3 cellular contexts compared by ENCODE assay signal in genomic region chr16:64717871-64718270, GRCh38.
TF ChIP-seq lines count a peak whose summit lies in the region.

No MANE protein-coding gene starts in this region.

TF ChIP-seq in SK-N-SH, 30 proteins besides CTCF, POLR2A, EP300 and RAD21 (continued from another document):
- TF ChIP-seq ZBTB33 (IDR thresholded peaks at IDR 0.05; ENCODE audit: borderline replicate concordance, low read depth) (no peak), TAF1 (IDR thresholded peaks at IDR 0.05; ENCODE audit: borderline replicate concordance, low read depth, low read length) (no peak), RFX5 (IDR thresholded peaks at IDR 0.05; ENCODE audit: low read length) (no peak), NRF1 (IDR thresholded peaks at IDR 0.05; ENCODE audit: low read depth, low read length) (no peak), REST (IDR thresholded peaks at IDR 0.05; ENCODE audit: low read depth, low read length) (no peak), GABPA (IDR thresholded peaks at IDR 0.05; ENCODE audit: low read depth) (no peak), MEF2A (IDR thresholded peaks at IDR 0.05; ENCODE audit: borderline replicate concordance, low read depth) (no peak), EZH2phosphoT487 (IDR thresholded peaks at IDR 0.05; ENCODE audit: borderline replicate concordance, low read depth) (no peak), FOXM1 (IDR thresholded peaks at IDR 0.05; ENCODE audit: low read depth) (no peak), USF2 (IDR thresholded peaks at IDR 0.05; ENCODE audit: borderline replicate concordance, low read depth, low read length) (no peak), JUND (IDR thresholded peaks at IDR 0.05) (no peak)

TF ChIP-seq in SK-N-SH treated with all-trans-retinoic acid at 6 μM for 48 hours, 23 proteins besides CTCF, POLR2A, EP300 and RAD21 (continued from another document):
- TF ChIP-seq BACH2 (CRISPR knock-in tag; IDR thresholded peaks at IDR 0.05; ENCODE audit: borderline replicate concordance): no peak
- no peak for TF ChIP-seq ZC3H10 (CRISPR knock-in tag; IDR thresholded peaks at IDR 0.05)
- no peak for TF ChIP-seq POU6F1 (CRISPR knock-in tag; IDR thresholded peaks at IDR 0.05; ENCODE audit: borderline replicate concordance, low read depth)
- TF ChIP-seq PATZ1 (CRISPR knock-in tag; IDR thresholded peaks at IDR 0.05; ENCODE audit: borderline replicate concordance): no peak
- TF ChIP-seq ZNF70 (CRISPR knock-in tag; IDR thresholded peaks at IDR 0.05): no peak
- TF ChIP-seq TOX (CRISPR knock-in tag; IDR thresholded peaks at IDR 0.05; ENCODE audit: borderline replicate concordance): no peak
- no peak for TF ChIP-seq TCF4 (CRISPR knock-in tag; IDR thresholded peaks at IDR 0.05; ENCODE audit: borderline replicate concordance)

TF ChIP-seq in K562, 482 proteins besides CTCF, POLR2A, EP300 and RAD21 (continued from another document):
- TF ChIP-seq VEZF1 (CRISPR knock-in tag; IDR thresholded peaks at IDR 0.05) (no peak), HDAC6 (IDR thresholded peaks at IDR 0.05; ENCODE audit: low read depth, low read length) (no peak), POLR2AphosphoS2 (IDR thresholded peaks at IDR 0.05; ENCODE audit: low read length) (no peak), ZNF140 (CRISPR knock-in tag; IDR thresholded peaks at IDR 0.05) (no peak), ZNF316 (IDR thresholded peaks at IDR 0.05) (peak; percentile 27; the same call in 1 of the 2 replicates), CREB1 (IDR thresholded peaks at IDR 0.05) (no peak), CREB1 (CRISPR knock-in tag; IDR thresholded peaks at IDR 0.05) (no peak)
